8 cellular contexts compared by ENCODE assay signal in the genomic region with DNA sequence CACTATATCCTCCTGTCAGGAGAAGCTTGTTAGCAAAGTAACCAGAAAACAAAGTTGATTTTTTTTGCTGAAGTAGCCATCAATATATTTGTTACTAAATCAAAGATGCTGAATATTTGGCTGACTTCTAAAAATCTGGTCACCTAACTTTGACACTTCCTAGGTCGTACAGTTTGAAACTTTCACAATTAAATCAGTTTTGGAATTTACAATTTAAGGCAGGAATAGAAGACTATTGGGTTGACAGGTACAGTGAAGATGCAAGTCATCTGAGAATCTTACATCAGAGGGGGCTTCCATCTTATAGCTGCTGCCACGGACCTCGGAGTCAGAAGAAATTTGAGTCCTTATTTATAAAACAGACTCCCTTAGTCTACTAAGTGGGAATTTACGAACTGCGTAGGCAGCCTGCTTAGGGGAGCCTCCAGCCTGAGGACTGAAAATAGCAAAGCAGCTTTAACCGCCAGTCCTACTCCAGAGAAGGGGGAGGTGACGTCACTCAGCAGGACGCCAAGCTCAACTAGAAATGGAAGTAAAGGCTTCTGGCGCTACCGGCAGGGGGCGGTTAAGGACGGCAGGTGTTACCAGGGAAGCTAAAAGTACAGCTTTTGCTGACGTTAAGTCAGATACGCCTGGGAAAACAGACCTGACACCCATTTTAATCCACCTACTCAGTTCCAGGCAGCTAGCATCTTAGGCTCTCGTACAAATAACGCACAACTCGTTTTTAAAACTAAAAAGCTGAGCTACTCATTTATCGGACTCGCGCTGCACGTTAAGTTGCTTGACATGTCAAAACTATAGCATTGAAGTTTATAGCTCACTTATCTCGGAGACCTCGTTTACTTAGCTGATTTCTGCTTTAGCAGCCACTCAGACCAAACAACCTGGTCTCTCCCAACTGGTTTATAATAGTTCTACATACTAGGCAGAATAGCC.
A peak's percentile ranks its signal among the peaks of the same experiment; 100 is the strongest.
DNase-seq lines count a peak whose midpoint lies in the region; ATAC-seq and TF ChIP-seq lines count a peak whose summit lies in the region.

No MANE protein-coding gene starts in this region.

- TF ChIP-seq CTCF in left ventricle myocardium inferior (IDR thresholded peaks at IDR 0.05; ENCODE audit: borderline replicate concordance), result peak; percentile 83
- TF ChIP-seq CTCF in progenitor cell of endocrine pancreas (IDR thresholded peaks at IDR 0.05; ENCODE audit: unreplicated experiment), result peak; percentile 89
- peak; percentile 58 to 82 (median 68) for TF ChIP-seq CTCF in vagina (IDR thresholded peaks at IDR 0.05)

- H3K27ac Mint-ChIP-seq in progenitor cell of endocrine pancreas, result peak overlapping the region; percentile 98

- H3K9me3 Mint-ChIP-seq in progenitor cell of endocrine pancreas (ENCODE audit: low read depth), result no peaks in the 10 kb centered on the region

- peak; percentile 81 for TF ChIP-seq POLR2A in GM10847 (IDR thresholded peaks at IDR 0.05; ENCODE audit: extremely low read depth, insufficient read length)
- peak in 1 of 2 donors; percentile 16 for TF ChIP-seq POLR2A in vagina (IDR thresholded peaks at IDR 0.05)

- peak overlapping the region; percentile 88 for H3K4me3 ChIP-seq in adipocyte (ENCODE audit: low read length)
- peak overlapping the region; percentile 73 for H3K4me3 ChIP-seq in left ventricle myocardium inferior
- H3K4me3 ChIP-seq in vagina, result peak overlapping the region; percentile 52 to 77

- H3K9ac ChIP-seq in adipocyte (ENCODE audit: low read length), result peak overlapping the region; percentile 71

- peak overlapping the region; percentile 93 for H3K27ac ChIP-seq in left ventricle myocardium inferior (replicated peaks)
- H3K27ac ChIP-seq in vagina, result peak overlapping the region; percentile 84

- intact Hi-C loops in left ventricle myocardium inferior (cut with micrococcal nuclease), result no loop called here
- intact Hi-C loops in vagina (cut with DNase I), result loop anchor here (10.0 kb wide), 3 partner anchors 259 to 1109 kb away; partner anchors contain the start of gene HMGN4

- peaks cover 69% of the 10 kb centered on the region for H3K4me1 Mint-ChIP-seq in progenitor cell of endocrine pancreas (ENCODE audit: low read depth)

- H3K36me3 Mint-ChIP-seq in progenitor cell of endocrine pancreas (ENCODE audit: insufficient read depth), result no peaks in the 10 kb centered on the region

- peak; percentile 38 for ATAC-seq in HG02759 (IDR thresholded peaks at IDR 0.05; ENCODE audit: unreplicated experiment)

- H3K9me3 ChIP-seq in adipocyte (ENCODE audit: control insufficient read depth, low read length), result no peaks in the 10 kb centered on the region
- H3K9me3 ChIP-seq in left ventricle myocardium inferior (replicated peaks), result no peaks in the 10 kb centered on the region
- H3K9me3 ChIP-seq in vagina, result no peaks in the 10 kb centered on the region

- H3K4me1 ChIP-seq in adipocyte (ENCODE audit: control insufficient read depth, insufficient read depth, low read length) (peaks cover 36% of the 10 kb centered on the region), left ventricle myocardium inferior (peaks cover 42% of the 10 kb centered on the region), vagina (peaks cover 10% of the 10 kb centered on the region)

- no peaks in the 10 kb centered on the region for H3K27me3 Mint-ChIP-seq in progenitor cell of endocrine pancreas

- DNase-seq in NCI-H1417 treated with DMSO at 0.1 percent for 48 hours (lab: John Stamatoyannopoulos, UW) (peak; percentile 59), SW 1271 (lab: John Stamatoyannopoulos, UW) (peak; percentile 93 to 97), adipocyte (ENCODE audit: low read depth) (peak; percentile 98), left ventricle myocardium inferior (peak; percentile 94), progenitor cell of endocrine pancreas (ENCODE audit: low spot score, unreplicated experiment) (peak; percentile 86), vagina (ENCODE audit: extremely low spot score in 2 of 2) (peak in 1 of 2 donors; percentile 96)

- peak overlapping the region; percentile 89 for H3K4me3 Mint-ChIP-seq in progenitor cell of endocrine pancreas (ENCODE audit: low read depth)

- H3K36me3 ChIP-seq in adipocyte (ENCODE audit: control insufficient read depth, insufficient read depth, low read length, severe bottlenecking) (no peaks in the 10 kb centered on the region), left ventricle myocardium inferior (no peaks in the 10 kb centered on the region), vagina (no peaks in the 10 kb centered on the region)

- no peaks in the 10 kb centered on the region for H3K27me3 ChIP-seq in adipocyte (replicated peaks; ENCODE audit: control insufficient read depth, insufficient read depth, low read length)
- no peaks in the 10 kb centered on the region for H3K27me3 ChIP-seq in left ventricle myocardium inferior (ENCODE audit: low read depth)
- H3K27me3 ChIP-seq in vagina, result no peaks in the 10 kb centered on the region
